In the genomic region with DNA sequence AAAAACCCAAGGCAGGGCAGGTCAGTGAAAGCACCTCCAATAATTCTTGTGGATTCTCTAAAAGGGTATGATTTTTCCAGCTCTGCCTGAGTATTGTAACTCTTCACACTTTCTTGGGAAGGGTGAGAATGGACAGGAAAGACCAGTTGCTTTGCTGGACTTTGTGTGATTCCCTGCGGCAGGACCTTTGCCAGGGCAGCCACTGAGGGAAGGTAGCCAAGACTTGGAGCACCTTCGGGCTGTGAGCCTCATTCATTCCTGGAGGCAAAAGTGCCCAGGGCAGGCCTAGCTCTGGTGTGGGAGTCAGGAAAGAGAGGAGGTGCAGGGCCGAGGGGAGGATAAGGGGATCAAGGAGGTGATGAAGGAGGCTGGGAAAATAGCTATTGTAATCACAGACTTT, we compare ENCODE assay signal across 16 cellular contexts.
"Had no signal": no experiment of that assay in that cellular context is flagged by ENCODE, and none has a peak within 500 bp of the region (broad histone marks: within the 10 kb centered on the region; RNA-seq: fewer than 3 reads in every experiment).

No MANE protein-coding gene starts in this region.

- H3K27ac Mint-ChIP-seq: activated CD4-positive, alpha-beta T cell treated with anti-CD3 and anti-CD28 coated beads, Interleukin-2, amount 10 ng/mL, durations not matched to agents 7 days and 5 days; activated naive CD8-positive, alpha-beta T cell; neural progenitor cell had no signal

- H3K4me3 Mint-ChIP-seq: activated CD4-positive, alpha-beta T cell treated with anti-CD3 and anti-CD28 coated beads, Interleukin-2, amount 10 ng/mL, durations not matched to agents 7 days and 5 days; activated naive CD8-positive, alpha-beta T cell; neural progenitor cell had no signal

- ATAC-seq: gastroesophageal sphincter had no signal

- H3K27me3 Mint-ChIP-seq: activated CD4-positive, alpha-beta T cell treated with anti-CD3 and anti-CD28 coated beads, Interleukin-2, amount 10 ng/mL, durations not matched to agents 7 days and 5 days; activated naive CD8-positive, alpha-beta T cell had no signal

- H3K4me1 ChIP-seq: neural progenitor cell had no signal

- H3K27me3 ChIP-seq: gastroesophageal sphincter, neural progenitor cell, ovary, SJSA1, upper lobe of left lung had no signal

- H3K36me3 Mint-ChIP-seq: neural progenitor cell had no signal

- H3K4me3 ChIP-seq: gastroesophageal sphincter, left ventricle myocardium inferior, neural progenitor cell, ovary, SJSA1, upper lobe of left lung had no signal

- H3K36me3 ChIP-seq: gastroesophageal sphincter, left ventricle myocardium inferior, neural progenitor cell, ovary, SJSA1, upper lobe of left lung had no signal

- DNase-seq: activated CD4-positive, alpha-beta T cell treated with anti-CD3 and anti-CD28 coated beads, Interleukin-2, amount 10 ng/mL, durations not matched to agents 7 days and 5 days; activated effector memory CD4-positive, alpha-beta T cell treated with Interleukin-2 at 50 U/mL for 16 hours; activated T-cell treated with anti-CD3 and anti-CD28 coated beads for 4 hours; anterior cingulate cortex; islet precursor cell; left ventricle myocardium inferior; ovary; stimulated activated CD4-positive, alpha-beta T cell treated with anti-CD3 and anti-CD28 coated beads, Interleukin-15, amount 100 ng/mL, for 24 hours; SW 1271; T-helper 9 cell; upper lobe of left lung had no signal

- H3K27ac ChIP-seq: gastroesophageal sphincter, left ventricle myocardium inferior, neural progenitor cell, ovary, SJSA1, upper lobe of left lung, VCaP had no signal

- H3K9me3 ChIP-seq: gastroesophageal sphincter, left ventricle myocardium inferior, ovary, upper lobe of left lung had no signal

- H3K9me3 Mint-ChIP-seq: neural progenitor cell had no signal

- H3K4me1 Mint-ChIP-seq: neural progenitor cell had no signal
